16 cellular contexts compared by ENCODE assay signal in the genomic region with DNA sequence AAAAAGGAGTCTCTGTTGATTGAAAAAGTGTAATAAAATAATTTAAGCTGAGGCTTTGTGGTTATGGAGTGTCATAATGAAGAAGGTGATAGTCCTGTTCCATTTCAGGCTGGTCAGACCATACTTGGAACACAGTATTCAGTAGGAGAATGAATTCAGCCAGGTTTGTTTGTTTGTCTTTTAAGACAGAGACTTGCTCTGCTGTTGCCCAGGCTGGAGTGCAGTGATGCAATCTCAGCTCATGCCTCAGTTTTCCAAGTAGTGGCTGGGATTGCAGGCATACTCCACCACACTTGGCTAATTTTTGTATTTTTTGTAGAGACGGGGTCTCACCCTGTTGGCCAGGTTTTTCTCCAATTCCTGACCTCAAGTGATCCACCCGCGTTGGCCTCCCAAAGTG. TPM values are rescaled to one million over a fixed set of nuclear protein-coding genes. Genes with fewer than 3 reads are reported as not detected.
DNase-seq lines count a peak whose midpoint lies in the region; ATAC-seq and TF ChIP-seq lines count a peak whose summit lies in the region.
"Had no signal": no experiment of that assay in that cellular context is flagged by ENCODE, and none has a peak within 500 bp of the region (broad histone marks: within the 10 kb centered on the region; RNA-seq: fewer than 3 reads in every experiment).

No MANE protein-coding gene starts in this region.

- WGBS in psoas muscle, 3 donors, result 60 to 75% (median 69%) methylated on average over 3 of the region's 3 CpGs

- peaks cover 0 to 6% of the 10 kb centered on the region in 2 donors for H3K36me3 ChIP-seq in psoas muscle (ENCODE audit: insufficient read depth in 1 of 2, low read depth in 1 of 2)

- DNase-seq in Caki2 (ENCODE audit: low read depth), result peak; percentile 54
- DNase-seq in WTC11 (ENCODE audit: low spot score), result no peak
- peak; percentile 27 for DNase-seq in fibroblast of mammary gland (ENCODE audit: low read depth)
- no peak for DNase-seq in psoas muscle
- DNase-seq in GM10248 (ENCODE audit: extremely low spot score), result no peak
- DNase-seq: activated CD4-positive, alpha-beta T cell treated with anti-CD3 and anti-CD28 coated beads, Interleukin-2, amount 50 U/mL, for 4 hours; activated gamma-delta T cell; C1 segment of cervical spinal cord; effector CD8-positive, alpha-beta T cell; foreskin melanocyte; NCI-H2081; RPMI8226; stimulated activated CD4-positive, alpha-beta T cell treated with anti-CD3 and anti-CD28 coated beads, Interleukin-12 subunit alpha, Interleukin-12 subunit beta, amount 100 ng/mL, for 4 hours had no signal

- intact Hi-C loops in psoas muscle (cut with DNase I), result loop anchor here in 1 of 2 donors (5.0 kb wide), 1 partner anchor 34 kb away; a partner anchor contains a TSS

- H3K4me3 ChIP-seq in fibroblast of mammary gland (ENCODE audit: control insufficient read depth, low read depth, low read length), result no peak overlapping the region
- H3K4me3 ChIP-seq in psoas muscle, result no peak overlapping the region

- H3K27me3 ChIP-seq in psoas muscle (ENCODE audit: insufficient read depth in 3 of 3, low read length in 2 of 3), result no peaks in the 10 kb centered on the region

- H3K4me1 Mint-ChIP-seq in WTC11, result peaks cover 50% of the 10 kb centered on the region

- CTCF ChIA-PET in WTC11 (lab: Charles Lee), result interaction anchor here (1.0 kb wide), 1 partner anchor 59 kb away, joined by 4 read pairs; no protein-coding TSS in a partner anchor
- CTCF ChIA-PET in GM10248 (lab: Yijun Ruan, JAX), result interaction anchor here (0.9 to 1.8 kb wide), 5 partner anchors 9 to 102 kb away, joined by 3 to 5 read pairs (median 5); no protein-coding TSS in a partner anchor

- TF ChIP-seq CTCF in WTC11 (IDR thresholded peaks at IDR 0.05), result no peak
- no peak for TF ChIP-seq CTCF in fibroblast of mammary gland (conservative IDR thresholded peaks at IDR 0.05; ENCODE audit: control insufficient read depth, insufficient read depth, low read depth, low read length)
- no peak for TF ChIP-seq CTCF in psoas muscle (IDR thresholded peaks at IDR 0.05)
- no peak for TF ChIP-seq CTCF in GM10248 (IDR thresholded peaks at IDR 0.05; ENCODE audit: control extremely low read depth, extremely low read depth, low read depth, missing control alignments)

- in situ Hi-C loops in Caki2 (cut with HindIII; ENCODE audit: low pct_unique_long_range_greater_than_20kb, low sequenced_read_pairs), result no loop called here

- POLR2A ChIA-PET in WTC11 (lab: Charles Lee), result interaction anchor here (0.8 kb wide), 1 partner anchor 34 kb away, joined by 4 read pairs; no protein-coding TSS in a partner anchor
- POLR2A ChIA-PET in GM10248 (lab: Yijun Ruan, JAX), result no interaction called here

- H3K4me3 Mint-ChIP-seq in WTC11, result no peak overlapping the region

- H3K9me3 Mint-ChIP-seq in WTC11, result peaks cover 11% of the 10 kb centered on the region

- no peaks in the 10 kb centered on the region for H3K9me3 ChIP-seq in psoas muscle

- H3K27ac Mint-ChIP-seq in WTC11, result 0 out of 2 replicates have a peak overlapping the region, but pooled peaks have one; percentile 54

- no peak for ATAC-seq in WTC11
- no peak for ATAC-seq in psoas muscle
- no peak for ATAC-seq in HG02981 (IDR thresholded peaks at IDR 0.05; ENCODE audit: unreplicated experiment)
- ATAC-seq in GM19023 (IDR thresholded peaks at IDR 0.05; ENCODE audit: unreplicated experiment), result no peak
- no peak for ATAC-seq in GM21447 (IDR thresholded peaks at IDR 0.05; ENCODE audit: unreplicated experiment)

- no peaks in the 10 kb centered on the region for H3K27me3 Mint-ChIP-seq in WTC11 (ENCODE audit: low read depth)

- peaks cover 84% of the 10 kb centered on the region for H3K4me1 ChIP-seq in psoas muscle

- peak overlapping the region; percentile 87 for H3K27ac ChIP-seq in psoas muscle

- peaks cover 6% of the 10 kb centered on the region for H3K36me3 Mint-ChIP-seq in WTC11

TF ChIP-seq in WTC11, 78 proteins besides CTCF, POLR2A, EP300 and RAD21:
- TF ChIP-seq GABPB1 (CRISPR knock-in tag; IDR thresholded peaks at IDR 0.05), result peak; percentile 82
- no peak for TF ChIP-seq TP53 (CRISPR knock-in tag; IDR thresholded peaks at IDR 0.05)

RNA-seq across cellular contexts. Expression of a gene that starts 33.5 kb away (rescaled TPM):
- total RNA-seq in Caki2 (2014; rRNA removed; shearing (Covaris generic); ENCODE audit: low replicate concordance), result 53.4 and 65.2 TPM in 2 replicates
- total RNA-seq in WTC11 (2021), result 83.0 to 106 TPM (median 86.8 TPM) in 3 replicates
- total RNA-seq in psoas muscle, result 10 to 100 TPM; 39.7 to 72.2 (median 50.6) TPM
- 10 to 100 TPM; 31.1 to 58.7 (median 37.7) TPM for polyA plus RNA-seq in psoas muscle

Comparison
In these comparisons a context has a peak if more than half of its experiments do, and no peak if none do; other contexts are left out.
1. DNase-seq: peak in Caki2 (single experiment) and fibroblast of mammary gland (single experiment); none in WTC11 (single experiment), psoas muscle (0 of 2) and GM10248 (single experiment).